ENCODE assay signal across 10 cellular contexts in the genomic region with DNA sequence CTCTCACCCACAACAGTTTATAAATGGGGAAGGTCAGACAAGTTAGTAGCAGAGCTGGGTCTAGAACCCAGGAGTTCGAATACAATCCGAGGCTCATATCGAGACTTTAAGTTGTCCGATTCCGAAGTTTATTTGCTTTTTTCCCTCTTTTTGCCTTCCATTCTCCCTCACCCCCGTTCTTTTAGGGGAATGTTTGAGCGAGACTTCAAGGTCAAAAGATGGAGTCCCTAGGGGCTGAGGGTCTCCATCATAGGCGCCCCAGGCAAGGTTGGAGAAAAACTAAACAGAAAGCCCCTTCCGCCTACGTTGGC. TPM values are rescaled to one million over a fixed set of nuclear protein-coding genes. Genes with fewer than 3 reads are reported as not detected.
DNase-seq lines count a peak whose midpoint lies in the region; ATAC-seq and TF ChIP-seq lines count a peak whose summit lies in the region.
"Had no signal": no experiment of that assay in that cellular context is flagged by ENCODE, and none has a peak within 500 bp of the region (broad histone marks: within the 10 kb centered on the region; RNA-seq: fewer than 3 reads in every experiment).

No MANE protein-coding gene starts in this region.

- peaks cover 9% of the 10 kb centered on the region for H3K36me3 Mint-ChIP-seq in stimulated activated naive CD8-positive, alpha-beta T cell treated with anti-CD3 and anti-CD28 coated beads, Interleukin-15, Interleukin-2, amounts not matched to agents 100 ng/mL and 50 ng/mL, for 24 hours (ENCODE audit: low read depth)
- peaks cover 7% of the 10 kb centered on the region for H3K36me3 Mint-ChIP-seq in chondrocyte (ENCODE audit: low read depth)

- peak overlapping the region; percentile 97 for H3K9ac ChIP-seq in muscle layer of colon (ENCODE audit: low read length)

- H3K4me3 ChIP-seq in muscle layer of colon (ENCODE audit: low read depth in 1 of 2, low read length in 2 of 2) = peak overlapping the region; percentile 60 to 76

- peaks cover 9% of the 10 kb centered on the region for H3K36me3 ChIP-seq in muscle layer of colon (ENCODE audit: insufficient read depth, low read length)

- peak overlapping the region; percentile 92 for H3K4me3 Mint-ChIP-seq in stimulated activated naive CD8-positive, alpha-beta T cell treated with anti-CD3 and anti-CD28 coated beads, Interleukin-15, Interleukin-2, amounts not matched to agents 100 ng/mL and 50 ng/mL, for 24 hours
- H3K4me3 Mint-ChIP-seq in chondrocyte (ENCODE audit: unreplicated experiment) = peak overlapping the region; percentile 87

- H3K9me3 Mint-ChIP-seq in stimulated activated naive CD8-positive, alpha-beta T cell treated with anti-CD3 and anti-CD28 coated beads, Interleukin-15, Interleukin-2, amounts not matched to agents 100 ng/mL and 50 ng/mL, for 24 hours = no peaks in the 10 kb centered on the region
- no peaks in the 10 kb centered on the region for H3K9me3 Mint-ChIP-seq in chondrocyte (ENCODE audit: low read depth)

- no peak for DNase-seq in stimulated activated naive CD8-positive, alpha-beta T cell treated with anti-CD3 and anti-CD28 coated beads, Interleukin-15, Interleukin-2, amounts not matched to agents 100 U/mL and 50 U/mL, for 24 hours
- no peak for DNase-seq in chondrocyte (ENCODE audit: low spot score)
- no peak for DNase-seq in HEK293T (ENCODE audit: extremely low spot score)
- DNase-seq in SHP77 treated with DMSO at 0.1 percent for 48 hours (lab: John Stamatoyannopoulos, UW) = no peak

- peak overlapping the region; percentile 92 for H3K27ac Mint-ChIP-seq in stimulated activated naive CD8-positive, alpha-beta T cell treated with anti-CD3 and anti-CD28 coated beads, Interleukin-15, Interleukin-2, amounts not matched to agents 100 ng/mL and 50 ng/mL, for 24 hours
- peak overlapping the region; percentile 96 for H3K27ac Mint-ChIP-seq in chondrocyte (ENCODE audit: unreplicated experiment)

- TF ChIP-seq CTCF in chondrocyte (IDR thresholded peaks at IDR 0.05) = no peak

- H3K9me3 ChIP-seq in muscle layer of colon (ENCODE audit: low read length) = no peaks in the 10 kb centered on the region

- ATAC-seq in stimulated activated naive CD8-positive, alpha-beta T cell treated with anti-CD3 and anti-CD28 coated beads, Interleukin-15, Interleukin-2, amounts not matched to agents 100 U/mL and 50 U/mL, for 24 hours = no peak
- ATAC-seq in GM21367 (IDR thresholded peaks at IDR 0.05; ENCODE audit: unreplicated experiment) (no peak), GM21529 (IDR thresholded peaks at IDR 0.05; ENCODE audit: unreplicated experiment) (no peak)

- CTCF ChIA-PET in HEK293T (lab: Yijun Ruan, JAX) = interaction anchor here (0.7 to 3.9 kb wide), 6 partner anchors 280 to 1495 kb away, joined by 3 to 60 read pairs (median 3); no protein-coding TSS in a partner anchor

- POLR2A ChIA-PET in HEK293T (lab: Yijun Ruan, JAX) = no interaction called here

- no peaks in the 10 kb centered on the region for H3K27me3 Mint-ChIP-seq in stimulated activated naive CD8-positive, alpha-beta T cell treated with anti-CD3 and anti-CD28 coated beads, Interleukin-15, Interleukin-2, amounts not matched to agents 100 ng/mL and 50 ng/mL, for 24 hours
- no peaks in the 10 kb centered on the region for H3K27me3 Mint-ChIP-seq in chondrocyte (ENCODE audit: low read depth)

- peaks cover 48% of the 10 kb centered on the region for H3K4me1 ChIP-seq in muscle layer of colon (ENCODE audit: insufficient read depth, low read length)

- H3K27ac ChIP-seq in muscle layer of colon (ENCODE audit: low read depth, low read length) = peak overlapping the region; percentile 100

- H3K4me1 Mint-ChIP-seq in stimulated activated naive CD8-positive, alpha-beta T cell treated with anti-CD3 and anti-CD28 coated beads, Interleukin-15, Interleukin-2, amounts not matched to agents 100 ng/mL and 50 ng/mL, for 24 hours (ENCODE audit: low read depth) = peaks cover 65% of the 10 kb centered on the region
- H3K4me1 Mint-ChIP-seq in chondrocyte (ENCODE audit: low read depth) = peaks cover 73% of the 10 kb centered on the region

- no peaks in the 10 kb centered on the region for H3K27me3 ChIP-seq in muscle layer of colon (ENCODE audit: control insufficient read depth in 1 of 2, insufficient read depth in 2 of 2, low read length in 2 of 2)

TF ChIP-seq in HEK293T, 16 proteins besides CTCF, POLR2A, EP300 and RAD21:
- TF ChIP-seq FOXM1 (IDR thresholded peaks at IDR 0.05; ENCODE audit: borderline replicate concordance) = no peak
- TF ChIP-seq FOXA1 (IDR thresholded peaks at IDR 0.05) = no peak
- no peak for TF ChIP-seq FOXK2 (IDR thresholded peaks at IDR 0.05)
- no peak for TF ChIP-seq SUZ12 (IDR thresholded peaks at IDR 0.05)
- no peak for TF ChIP-seq NFRKB (IDR thresholded peaks at IDR 0.05)
- no peak for TF ChIP-seq BHLHE40 (IDR thresholded peaks at IDR 0.05; ENCODE audit: borderline replicate concordance)

RNA-seq across cellular contexts. Expression of a gene that starts 7.2 kb away (rescaled TPM):
- total RNA-seq in chondrocyte = 45.2 to 46.7 TPM (median 46.0 TPM) in 3 replicates

RNA-seq across cellular contexts. Expression of a gene that starts 35.7 kb away (rescaled TPM):
- total RNA-seq in chondrocyte = not detected in 3 replicates
- total RNA-seq: mucosa of gallbladder, NCI-H460 had no signal
